In genomic region chr6:111367393-111368088, GRCh38 we compare ENCODE assay signal across 1 cellular context.
TF ChIP-seq lines count a peak whose summit lies in the region.

No MANE protein-coding gene starts in this region.

TF ChIP-seq in HCT116, 20 proteins besides CTCF, POLR2A, EP300 and RAD21 (continued from another document):
- TF ChIP-seq ZBTB33 (IDR thresholded peaks at IDR 0.05; ENCODE audit: extremely low read depth, insufficient replicate concordance, low read length) = no peak
- TF ChIP-seq REST (IDR thresholded peaks at IDR 0.05; ENCODE audit: low read depth) = no peak
- TF ChIP-seq SRF (IDR thresholded peaks at IDR 0.05; ENCODE audit: low read depth) = no peak
- no peak for TF ChIP-seq EZH2phosphoT487 (IDR thresholded peaks at IDR 0.05; ENCODE audit: borderline replicate concordance)
